In the genomic region with DNA sequence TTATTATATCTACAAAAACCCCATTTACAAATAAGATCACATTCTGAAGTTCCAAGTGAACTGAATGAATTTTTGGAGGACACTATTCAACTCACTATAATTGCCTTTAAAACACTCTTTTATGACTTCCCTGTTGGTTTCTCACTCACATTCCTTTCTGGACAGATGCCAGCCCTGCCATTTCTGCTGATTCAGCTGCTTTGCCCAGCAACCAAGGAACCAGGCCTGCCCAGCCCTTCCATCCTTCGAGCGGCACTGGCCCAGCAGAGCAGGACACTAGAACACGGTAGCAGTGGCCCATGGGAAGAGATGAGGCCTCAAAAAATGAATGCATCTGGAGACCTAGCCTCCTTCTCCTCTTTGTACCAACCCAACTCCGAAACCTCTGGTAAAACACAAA, we compare ENCODE assay signal across 2 cellular contexts. TPM values are rescaled to one million over a fixed set of nuclear protein-coding genes. Genes with fewer than 3 reads are reported as not detected.
"Had no signal": no experiment of that assay in that cellular context is flagged by ENCODE, and none has a peak within 500 bp of the region (broad histone marks: within the 10 kb centered on the region; RNA-seq: fewer than 3 reads in every experiment).

No MANE protein-coding gene starts in this region.

RNA-seq across cellular contexts. Expression of a gene that starts 50.5 kb away (rescaled TPM):
- total RNA-seq: mononuclear cell had no signal
- polyA plus RNA-seq: naive thymus-derived CD4-positive, alpha-beta T cell had no signal
